In the genomic region with DNA sequence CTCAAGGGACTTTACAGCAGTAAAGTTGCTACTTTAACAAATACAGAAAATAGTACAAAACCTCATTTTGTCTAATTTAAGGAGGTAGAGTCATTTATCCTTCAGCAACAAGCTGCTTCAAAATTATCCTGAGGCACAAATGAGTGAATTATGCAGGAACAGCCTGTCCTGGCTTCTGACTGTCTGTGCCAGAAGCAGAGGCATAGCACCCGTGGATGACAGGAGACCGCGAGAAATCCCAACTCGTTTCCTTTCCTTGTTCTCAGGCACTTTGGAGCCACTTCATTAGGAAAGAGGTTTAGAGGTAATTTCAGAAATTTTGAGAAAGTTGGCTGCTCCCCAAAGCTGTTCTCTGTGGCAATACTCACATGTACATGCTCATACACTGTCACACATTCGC, we compare ENCODE assay signal across 2 cellular contexts.
TF ChIP-seq lines count a peak whose summit lies in the region.

No MANE protein-coding gene starts in this region.

TF ChIP-seq in IMR-90, 13 proteins besides CTCF, POLR2A, EP300 and RAD21:
- TF ChIP-seq MAZ (IDR thresholded peaks at IDR 0.05; ENCODE audit: borderline replicate concordance, low read depth, low read length) = no peak
- no peak for TF ChIP-seq CEBPB (IDR thresholded peaks at IDR 0.05; ENCODE audit: low read depth, low read length)
- no peak for TF ChIP-seq CHD1 (IDR thresholded peaks at IDR 0.05; ENCODE audit: low read depth, low read length)
- no peak for TF ChIP-seq FOS (IDR thresholded peaks at IDR 0.05; ENCODE audit: low read depth, low read length)

TF ChIP-seq in H1, 55 proteins besides CTCF, POLR2A, EP300 and RAD21:
- TF ChIP-seq FOSL1 (IDR thresholded peaks at IDR 0.05; ENCODE audit: insufficient read depth, low read depth, low read length) = no peak
- TF ChIP-seq MAFK (IDR thresholded peaks at IDR 0.05; ENCODE audit: low read depth, low read length) = no peak
- TF ChIP-seq TEAD4 (IDR thresholded peaks at IDR 0.05; ENCODE audit: low read depth, low read length) = no peak
- no peak for TF ChIP-seq E2F6 (IDR thresholded peaks at IDR 0.05)
- no peak for TF ChIP-seq ZNF274 (IDR thresholded peaks at IDR 0.05; ENCODE audit: borderline replicate concordance, extremely low read depth, low read length)
- TF ChIP-seq POU5F1 (IDR thresholded peaks at IDR 0.05; ENCODE audit: low read depth, low read length) = no peak
